In the genomic region with DNA sequence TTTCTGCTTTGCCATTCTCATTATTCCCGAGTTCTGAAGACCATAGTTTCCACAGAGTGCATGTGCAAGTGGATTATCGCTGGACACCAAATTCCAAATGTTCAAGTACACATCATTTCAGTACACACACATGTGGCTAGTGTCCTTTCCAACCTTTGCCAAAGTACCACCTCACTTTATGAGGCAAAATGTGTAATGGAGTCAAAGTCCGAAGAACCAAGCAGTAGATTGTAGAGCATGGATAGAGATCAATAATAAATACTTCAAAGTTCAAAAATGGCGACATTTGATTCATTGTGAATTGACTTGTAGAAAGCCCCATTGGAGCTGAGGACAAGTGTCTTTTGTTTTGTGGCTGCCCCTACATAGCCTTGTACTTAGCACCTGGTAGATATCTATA, we compare ENCODE assay signal across 29 cellular contexts.
"Had no signal": no experiment of that assay in that cellular context is flagged by ENCODE, and none has a peak within 500 bp of the region (broad histone marks: within the 10 kb centered on the region; RNA-seq: fewer than 3 reads in every experiment).

No MANE protein-coding gene starts in this region.

- H3K4me1 Mint-ChIP-seq: naive thymus-derived CD4-positive, alpha-beta T cell; stimulated activated effector memory CD8-positive, alpha-beta T cell treated with anti-CD3 and anti-CD28 coated beads, Interleukin-12 subunit alpha, Interleukin-12 subunit beta, amount 100 ng/mL, for 72 hours; stimulated activated naive B cell treated with anti-CD40 and anti-IgM and Interleukin-4, amounts not matched to agents 10 μg/mL and 1 μg/mL and 100 μg/mL, for 72 hours; stimulated activated naive CD8-positive, alpha-beta T cell treated with anti-CD3 and anti-CD28 coated beads, Interleukin-15, amount 100 ng/mL, for 72 hours had no signal

- H3K36me3 Mint-ChIP-seq: natural killer cell; stimulated activated effector memory CD8-positive, alpha-beta T cell treated with anti-CD3 and anti-CD28 coated beads, Interleukin-12 subunit alpha, Interleukin-12 subunit beta, amount 100 ng/mL, for 72 hours had no signal

- H3K27ac ChIP-seq: neural progenitor cell, ovary, parathyroid adenoma, psoas muscle, skin epidermis, suprapubic skin, testis, transverse colon, upper lobe of right lung, uterus had no signal

- H3K4me1 ChIP-seq: parathyroid adenoma, psoas muscle, testis, transverse colon, upper lobe of right lung, uterus had no signal

- H2AFZ ChIP-seq: neural progenitor cell, parathyroid adenoma had no signal

- H3K4me2 ChIP-seq: neural progenitor cell had no signal

- H3K79me2 ChIP-seq: parathyroid adenoma had no signal

- H3K9me3 Mint-ChIP-seq: natural killer cell; nephron; neural progenitor cell; stimulated activated effector memory CD8-positive, alpha-beta T cell treated with anti-CD3 and anti-CD28 coated beads, Interleukin-12 subunit alpha, Interleukin-12 subunit beta, amount 100 ng/mL, for 72 hours; stimulated activated naive B cell treated with anti-CD40 and anti-IgM and Interleukin-4, amounts not matched to agents 10 μg/mL and 1 μg/mL and 100 μg/mL, for 72 hours; stimulated activated naive CD8-positive, alpha-beta T cell treated with anti-CD3 and anti-CD28 coated beads, Interleukin-15, amount 100 ng/mL, for 72 hours; type B pancreatic cell had no signal

- H3K4me3 ChIP-seq: neural progenitor cell, ovary, psoas muscle, skin epidermis, suprapubic skin, testis, tibial artery, transverse colon, upper lobe of right lung, uterus had no signal

- H3K9ac ChIP-seq: neural progenitor cell, parathyroid adenoma had no signal

- H3K36me3 ChIP-seq: neural progenitor cell, ovary, suprapubic skin, tibial artery, transverse colon, upper lobe of right lung, uterus had no signal

- DNase-seq: naive thymus-derived CD4-positive, alpha-beta T cell; natural killer cell; occipital lobe; ovary; posterior cingulate gyrus; psoas muscle; right cardiac atrium; stimulated activated CD4-positive, alpha-beta T cell treated with anti-CD3 and anti-CD28 coated beads, Interleukin-15, amount 100 ng/mL, for 24 hours; stimulated activated CD4-positive, alpha-beta T cell treated with anti-CD3 and anti-CD28 coated beads, Interleukin-2, amount 100 ng/mL, for 24 hours; stimulated activated CD4-positive, alpha-beta T cell treated with anti-CD3 and anti-CD28 coated beads, Interleukin-2, amount 100 ng/mL, for 48 hours; stimulated activated CD4-positive, alpha-beta T cell treated with anti-CD3 and anti-CD28 coated beads, Interleukin-4, amount 100 ng/mL, for 24 hours; stimulated activated naive B cell treated with anti-CD40 and anti-IgM and Interleukin-4, amounts not matched to agents 10 μg/mL and 1 μg/mL and 100 μg/mL, for 72 hours; stimulated activated naive CD8-positive, alpha-beta T cell treated with anti-CD3 and anti-CD28 coated beads, Interleukin-15, amount 100 ng/mL, for 72 hours; stimulated activated naive CD8-positive, alpha-beta T cell treated with anti-CD3 and anti-CD28 coated beads, Interleukin-15, Interleukin-2, amounts not matched to agents 100 U/mL and 50 U/mL, for 24 hours; substantia nigra; testis; tibial artery; transverse colon; upper lobe of right lung; uterus had no signal

- H3K9me3 ChIP-seq: ovary, psoas muscle, suprapubic skin, testis, tibial artery, transverse colon, upper lobe of right lung, uterus had no signal

- ATAC-seq: naive thymus-derived CD4-positive, alpha-beta T cell; natural killer cell; psoas muscle; right cardiac atrium; sciatic nerve; stimulated activated effector memory CD8-positive, alpha-beta T cell treated with anti-CD3 and anti-CD28 coated beads, Interleukin-12 subunit alpha, Interleukin-12 subunit beta, amount 100 ng/mL, for 72 hours; stimulated activated naive B cell treated with anti-CD40 and anti-IgM and Interleukin-4, amounts not matched to agents 10 μg/mL and 1 μg/mL and 100 μg/mL, for 72 hours; stimulated activated naive CD8-positive, alpha-beta T cell treated with anti-CD3 and anti-CD28 coated beads, Interleukin-15, amount 100 ng/mL, for 72 hours; stimulated activated naive CD8-positive, alpha-beta T cell treated with anti-CD3 and anti-CD28 coated beads, Interleukin-15, Interleukin-2, amounts not matched to agents 100 U/mL and 50 U/mL, for 24 hours; upper lobe of right lung had no signal

- H3K27me3 Mint-ChIP-seq: naive thymus-derived CD4-positive, alpha-beta T cell; progenitor cell of endocrine pancreas; stimulated activated naive CD8-positive, alpha-beta T cell treated with anti-CD3 and anti-CD28 coated beads, Interleukin-15, amount 100 ng/mL, for 72 hours; type B pancreatic cell had no signal

- H3K27ac Mint-ChIP-seq: naive thymus-derived CD4-positive, alpha-beta T cell; natural killer cell; nephron; neural progenitor cell; stimulated activated effector memory CD8-positive, alpha-beta T cell treated with anti-CD3 and anti-CD28 coated beads, Interleukin-12 subunit alpha, Interleukin-12 subunit beta, amount 100 ng/mL, for 72 hours; stimulated activated naive B cell treated with anti-CD40 and anti-IgM and Interleukin-4, amounts not matched to agents 10 μg/mL and 1 μg/mL and 100 μg/mL, for 72 hours; stimulated activated naive CD8-positive, alpha-beta T cell treated with anti-CD3 and anti-CD28 coated beads, Interleukin-15, amount 100 ng/mL, for 72 hours; type B pancreatic cell had no signal

- H3K27me3 ChIP-seq: neural progenitor cell, ovary, suprapubic skin, testis, tibial artery, transverse colon, upper lobe of right lung, uterus had no signal

- H3K4me3 Mint-ChIP-seq: naive thymus-derived CD4-positive, alpha-beta T cell; natural killer cell; nephron; neural progenitor cell; stimulated activated effector memory CD8-positive, alpha-beta T cell treated with anti-CD3 and anti-CD28 coated beads, Interleukin-12 subunit alpha, Interleukin-12 subunit beta, amount 100 ng/mL, for 72 hours; stimulated activated naive B cell treated with anti-CD40 and anti-IgM and Interleukin-4, amounts not matched to agents 10 μg/mL and 1 μg/mL and 100 μg/mL, for 72 hours; stimulated activated naive CD8-positive, alpha-beta T cell treated with anti-CD3 and anti-CD28 coated beads, Interleukin-15, amount 100 ng/mL, for 72 hours; type B pancreatic cell had no signal
